Comparison of ENCODE assay signal across 1 cellular context in genomic region chr14:51239813-51240803, GRCh38.
TF ChIP-seq lines count a peak whose summit lies in the region.

Gene TMX1 (plus strand): TSS chr14:51240247. CDS start chr14:51240293, 46 bp downstream.

TF ChIP-seq in SK-N-SH, 30 proteins besides CTCF, POLR2A, EP300 and RAD21 (continued from another document):
- TF ChIP-seq IRF3 (IDR thresholded peaks at IDR 0.05; ENCODE audit: low read depth, low read length) (no peak), USF2 (IDR thresholded peaks at IDR 0.05; ENCODE audit: borderline replicate concordance, low read depth, low read length) (no peak), CHD2 (IDR thresholded peaks at IDR 0.05; ENCODE audit: low read length, partially characterized antibody) (no peak), MAX (IDR thresholded peaks at IDR 0.05; ENCODE audit: low read depth) (peak; percentile 30; the same call in 1 of the 2 replicates), ELF1 (IDR thresholded peaks at IDR 0.05) (peak; percentile 86), MXI1 (IDR thresholded peaks at IDR 0.05; ENCODE audit: low read depth, low read length) (peak; percentile 79; the same call in 1 of the 2 replicates), FOXM1 (IDR thresholded peaks at IDR 0.05; ENCODE audit: low read depth) (no peak), TAF1 (IDR thresholded peaks at IDR 0.05; ENCODE audit: borderline replicate concordance, low read depth, low read length) (peak; percentile 89), TCF12 (IDR thresholded peaks at IDR 0.05) (no peak), SMC3 (IDR thresholded peaks at IDR 0.05; ENCODE audit: low read depth, low read length) (no peak), RXRA (IDR thresholded peaks at IDR 0.05; ENCODE audit: borderline replicate concordance, low read depth) (no peak), MEF2A (IDR thresholded peaks at IDR 0.05; ENCODE audit: borderline replicate concordance, low read depth) (no peak)
TF ChIP-seq in SK-N-SH: peak in this region for 9.
